Comparison of ENCODE assay signal across 10 cellular contexts in genomic region chr3:52004158-52004787, GRCh38. TPM values are rescaled to one million over a fixed set of nuclear protein-coding genes. Genes with fewer than 3 reads are reported as not detected.
DNase-seq lines count a peak whose midpoint lies in the region; ATAC-seq and TF ChIP-seq lines count a peak whose summit lies in the region.
"Had no signal": no experiment of that assay in that cellular context is flagged by ENCODE, and none has a peak within 500 bp of the region (broad histone marks: within the 10 kb centered on the region; RNA-seq: fewer than 3 reads in every experiment).

No MANE protein-coding gene starts in this region.

- H3K27ac Mint-ChIP-seq in natural killer cell, result no peak overlapping the region

- H3K9me3 ChIP-seq in AG04450 (ENCODE audit: control insufficient read depth, insufficient read depth, low read length), result no peaks in the 10 kb centered on the region

- DNase-seq in AG04450 (ENCODE audit: low read depth, low spot score) (no peak), HuH-7 (ENCODE audit: low spot score) (peak; percentile 82), cardiac fibroblast (ENCODE audit: low read depth in 2 of 2) (peak; percentile 61 to 72), left kidney (ENCODE audit: low read depth, low spot score) (peak; percentile 92), natural killer cell (no peak)
- DNase-seq: effector CD8-positive, alpha-beta T cell; NCI-H2029 treated with DMSO at 0.1 percent for 48 hours had no signal

- H3K27me3 Mint-ChIP-seq in natural killer cell (ENCODE audit: low read depth in 2 of 2), result no peaks in the 10 kb centered on the region

- no peak overlapping the region for H3K27ac ChIP-seq in AG04450 (ENCODE audit: low read depth, low read length)

- no peak overlapping the region for H3K4me3 Mint-ChIP-seq in natural killer cell

- H3K27me3 ChIP-seq in AG04450 (ENCODE audit: control insufficient read depth, insufficient read depth, low read length), result peaks cover 5% of the 10 kb centered on the region

- TF ChIP-seq CTCF in AG04450 (IDR thresholded peaks at IDR 0.05; ENCODE audit: low read depth, low read length) (peak; percentile 74), cardiac fibroblast (IDR thresholded peaks at IDR 0.05; ENCODE audit: low read depth, low read length) (peak; percentile 72), natural killer cell (IDR thresholded peaks at IDR 0.05) (no peak)

- intact Hi-C loops in natural killer cell (cut with micrococcal nuclease), result loop anchor here (5.0 kb wide), 2 partner anchors 48 to 333 kb away; no protein-coding TSS in a partner anchor

- POLR2A ChIA-PET in AG04450 (lab: Yijun Ruan, JAX), result interaction anchor here (1.3 kb wide), 1 partner anchor 8 kb away, joined by 6 read pairs; the partner anchor contains the start of gene RPL29

- peaks cover 0 to 8% of the 10 kb centered on the region in 2 donors for H3K4me1 Mint-ChIP-seq in natural killer cell

- H3K36me3 Mint-ChIP-seq in natural killer cell, result no peaks in the 10 kb centered on the region

- no peaks in the 10 kb centered on the region for H3K9me3 Mint-ChIP-seq in natural killer cell

- H3K4me3 ChIP-seq in AG04450 (ENCODE audit: low read depth, low read length) (no peak overlapping the region), cardiac fibroblast (replicated peaks in 1 of 2; ENCODE audit: low read depth in 2 of 2, low read length in 2 of 2) (no peak overlapping the region)

- no peak for ATAC-seq in GM19035 (IDR thresholded peaks at IDR 0.05; ENCODE audit: unreplicated experiment)
- ATAC-seq in natural killer cell, result no peak
- no peak for ATAC-seq in HG03342 (IDR thresholded peaks at IDR 0.05; ENCODE audit: unreplicated experiment)
- ATAC-seq in GM19452 (IDR thresholded peaks at IDR 0.05; ENCODE audit: unreplicated experiment), result no peak

- CTCF ChIA-PET in AG04450 (lab: Charles Lee), result interaction anchor here (0.7 to 7.4 kb wide), 22 partner anchors 8 to 336 kb away, joined by 3 to 142 read pairs (median 4); partner anchors contain the start of genes DUSP7, POC1A and RPL29

RNA-seq across cellular contexts. Expression of gene RPL29, which starts 8.6 kb away (rescaled TPM):
- 1,368 and 1,889 TPM in 2 replicates for polyA plus RNA-seq in AG04450 (2011; rRNA removed)
- 722 and 958 TPM in 2 replicates for polyA minus RNA-seq in AG04450 (2011; rRNA and poly(A)+ RNA removed)
- 100 to 1,000 TPM; 486 to 819 (median 797) TPM for total RNA-seq in natural killer cell

RNA-seq across cellular contexts. Expression of gene ACY1, which starts 20.9 kb away (rescaled TPM):
- 20.4 and 27.8 TPM in 2 replicates for polyA plus RNA-seq in AG04450 (2011; rRNA removed)
- polyA minus RNA-seq in AG04450 (2011; rRNA and poly(A)+ RNA removed), result 33.1 and 40.5 TPM in 2 replicates
- total RNA-seq in natural killer cell, result 10 to 100 TPM in 2 of 3 donors, 1 to 10 TPM in 1; 8.4 to 19.5 (median 13.8) TPM

RNA-seq across cellular contexts. Expression of gene ABHD14A, which starts 29.4 kb away (rescaled TPM):
- polyA plus RNA-seq in AG04450 (2011; rRNA removed), result 8.2 and 9.9 TPM in 2 replicates
- 5.0 and 7.1 TPM in 2 replicates for polyA minus RNA-seq in AG04450 (2011; rRNA and poly(A)+ RNA removed)
- total RNA-seq in natural killer cell, result 10 to 100 TPM; 12.0 to 14.7 (median 13.4) TPM

RNA-seq across cellular contexts. Expression of gene ABHD14B, which starts 30.4 kb away (rescaled TPM):
- polyA plus RNA-seq in AG04450 (2011; rRNA removed), result 34.5 and 37.5 TPM in 2 replicates
- polyA minus RNA-seq in AG04450 (2011; rRNA and poly(A)+ RNA removed), result 21.0 and 25.0 TPM in 2 replicates
- 10 to 100 TPM; 32.8 to 42.2 (median 34.2) TPM for total RNA-seq in natural killer cell

RNA-seq across cellular contexts. Expression of gene PCBP4, which starts 37.0 kb away (rescaled TPM):
- polyA plus RNA-seq in AG04450 (2011; rRNA removed), result 54.6 and 69.2 TPM in 2 replicates
- 60.0 and 72.8 TPM in 2 replicates for polyA minus RNA-seq in AG04450 (2011; rRNA and poly(A)+ RNA removed)
- total RNA-seq in natural killer cell, result 10 to 100 TPM; 15.0 to 24.7 (median 18.4) TPM

Comparison
In these comparisons a context has a peak if more than half of its experiments do, and no peak if none do; other contexts are left out.
1. DNase-seq: peak in HuH-7 (single experiment), cardiac fibroblast (2 of 2) and left kidney (single experiment); none in AG04450 (single experiment) and natural killer cell (single experiment).